In the genomic region with DNA sequence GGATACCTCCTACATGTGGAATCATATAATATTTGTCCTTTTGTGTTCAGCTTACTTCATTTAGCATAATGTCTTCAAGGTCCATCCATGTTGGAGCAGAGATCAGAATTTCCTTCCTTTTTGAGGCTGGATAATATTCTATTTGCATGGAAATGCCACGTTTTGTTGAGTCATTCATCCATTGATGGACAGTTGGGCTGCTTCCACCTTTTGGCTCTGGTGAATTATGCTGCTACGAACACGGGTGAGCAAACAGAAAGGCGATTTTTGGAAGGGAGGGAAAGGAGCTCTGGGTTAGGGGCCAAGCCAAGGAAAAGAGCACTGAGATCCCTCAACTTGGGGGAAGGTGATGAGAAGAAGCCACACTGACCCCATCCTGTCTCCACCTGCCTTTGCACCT, we compare ENCODE assay signal across 17 cellular contexts.
DNase-seq lines count a peak whose midpoint lies in the region; ATAC-seq and TF ChIP-seq lines count a peak whose summit lies in the region.
"Had no signal": no experiment of that assay in that cellular context is flagged by ENCODE, and none has a peak within 500 bp of the region (broad histone marks: within the 10 kb centered on the region; RNA-seq: fewer than 3 reads in every experiment).

No MANE protein-coding gene starts in this region.

- H3K27ac ChIP-seq in BLaER1 treated with 17β-estradiol and CSF1 and Interleukin-3, amounts not matched to agents 10 nM and 100 nM: no peak overlapping the region
- no peak overlapping the region for H3K27ac ChIP-seq in PC-3 (ENCODE audit: low read length)
- H3K27ac ChIP-seq in thoracic aorta: peak overlapping the region; percentile 57 to 81

- BruUV-seq in PC-3 (replicated peaks; lab: Mats Ljungman, UMichigan): no TSS peak

- DNase-seq in PC-3 (peak; percentile 49), ecto neural progenitor cell (ENCODE audit: low spot score) (peak; percentile 4), thoracic aorta (ENCODE audit: low spot score) (no peak), activated gamma-delta T cell treated with Interleukin-2 at 50 U/mL for 16 hours (no peak)
- DNase-seq: CD8-positive, alpha-beta memory T cell; DMS53; EL; MG63; NCI-H1048; NCI-H1436 treated with DMSO at 0.1 percent for 48 hours; NCI-H2029; NCI-H748 treated with DMSO at 0.1 percent for 48 hours; NK-92 treated with Interleukin-12 subunit alpha and Interleukin-12 subunit beta, amount 100 ng/mL, for 24 hours; Right ventricle myocardium superior had no signal

- H3K4me2 ChIP-seq in BLaER1 treated with 17β-estradiol and CSF1 and Interleukin-3, amounts not matched to agents 10 nM and 100 nM: peak overlapping the region; percentile 19 to 72 (median 59)
- no peak overlapping the region for H3K4me2 ChIP-seq in PC-3 (ENCODE audit: low read length)

- no peaks in the 10 kb centered on the region for H3K79me2 ChIP-seq in PC-3 (ENCODE audit: low read length)

- POLR2A ChIA-PET in PC-3 (lab: Charles Lee; ENCODE audit: unreplicated experiment): no interaction called here

- H4K20me1 ChIP-seq in BLaER1 treated with 17β-estradiol and CSF1 and Interleukin-3, amounts not matched to agents 10 nM and 100 nM: no peaks in the 10 kb centered on the region
- H4K20me1 ChIP-seq in PC-3 (ENCODE audit: low read length): no peaks in the 10 kb centered on the region

- CTCF ChIA-PET in PC-3 (lab: Charles Lee): no interaction called here

- ATAC-seq in PC-3 (no peak), thoracic aorta (ENCODE audit: insufficient number of reproducible peaks, low FRiP score, low read depth) (no peak), GM18861 (IDR thresholded peaks at IDR 0.05; ENCODE audit: unreplicated experiment) (no peak), HG02840 (IDR thresholded peaks at IDR 0.05; ENCODE audit: low FRiP score, unreplicated experiment) (no peak)

- peaks cover 0 to 4% (median 0%) of the 10 kb centered on the region in 11 experiments; a peak in 1 of 22 replicates for H3K9me3 ChIP-seq in BLaER1 treated with 17β-estradiol and CSF1 and Interleukin-3, amounts not matched to agents 10 nM and 100 nM (replicated peaks in 1 of 11)
- no peaks in the 10 kb centered on the region for H3K9me3 ChIP-seq in PC-3 (ENCODE audit: low read length)
- H3K9me3 ChIP-seq in thoracic aorta: no peaks in the 10 kb centered on the region
- H3K9me3 ChIP-seq: MG63 had no signal

- H3K4me1 ChIP-seq in BLaER1 treated with 17β-estradiol and CSF1 and Interleukin-3, amounts not matched to agents 10 nM and 100 nM: peaks cover 15 to 27% (median 17%) of the 10 kb centered on the region in 10 experiments
- no peaks in the 10 kb centered on the region for H3K4me1 ChIP-seq in PC-3 (ENCODE audit: insufficient read depth, low read length)
- H3K4me1 ChIP-seq in thoracic aorta (ENCODE audit: control insufficient read depth in 1 of 2, low read depth in 2 of 2): peaks cover 39 to 65% of the 10 kb centered on the region in 2 donors

- H3K4me3 ChIP-seq in BLaER1 treated with 17β-estradiol and CSF1 and Interleukin-3, amounts not matched to agents 10 nM and 100 nM: no peak overlapping the region
- H3K4me3 ChIP-seq in PC-3 (ENCODE audit: low read length) (no peak overlapping the region), thoracic aorta (no peak overlapping the region)
- H3K4me3 ChIP-seq: MG63 had no signal

- intact Hi-C loops in PC-3 (cut with micrococcal nuclease): no loop called here

- no peaks in the 10 kb centered on the region for H3K27me3 ChIP-seq in BLaER1 treated with 17β-estradiol and CSF1 and Interleukin-3, amounts not matched to agents 10 nM and 100 nM
- peaks cover 10% of the 10 kb centered on the region; the same call in 1 of the 2 replicates for H3K27me3 ChIP-seq in PC-3 (ENCODE audit: low read length)
- no peaks in the 10 kb centered on the region for H3K27me3 ChIP-seq in thoracic aorta (replicated peaks; ENCODE audit: insufficient read depth)
- H3K27me3 ChIP-seq: MG63 had no signal

- no peaks in the 10 kb centered on the region for H3K36me3 ChIP-seq in BLaER1 treated with 17β-estradiol and CSF1 and Interleukin-3, amounts not matched to agents 10 nM and 100 nM
- no peaks in the 10 kb centered on the region for H3K36me3 ChIP-seq in PC-3 (ENCODE audit: low read depth, low read length)
- peaks cover 12% of the 10 kb centered on the region for H3K36me3 ChIP-seq in thoracic aorta
- H3K36me3 ChIP-seq: MG63 had no signal

- H2AFZ ChIP-seq in PC-3 (ENCODE audit: low read length): 0 out of 2 replicates have a peak overlapping the region, but pooled peaks have one; percentile 36

- no peak overlapping the region for H3K9ac ChIP-seq in BLaER1 treated with 17β-estradiol and CSF1 and Interleukin-3, amounts not matched to agents 10 nM and 100 nM
- no peak overlapping the region for H3K9ac ChIP-seq in PC-3 (ENCODE audit: low read length)

- TF ChIP-seq CTCF in PC-3 (conservative IDR thresholded peaks at IDR 0.05; ENCODE audit: low read depth, low read length): no peak
- TF ChIP-seq CTCF in thoracic aorta (IDR thresholded peaks at IDR 0.05): no peak

- 0 out of 2 replicates have a peak, but pooled peaks cover 2% of the 10 kb centered on the region for H3K9me2 ChIP-seq in PC-3 (replicated peaks; ENCODE audit: low read length)

- H3F3A ChIP-seq in PC-3 (ENCODE audit: low read length, unreplicated experiment): no peaks in the 10 kb centered on the region

Comparison
In these comparisons a context has a peak if more than half of its experiments do, and no peak if none do; other contexts are left out.
1. H3K27ac ChIP-seq: peak in thoracic aorta (2 of 2); none in BLaER1 treated with 17β-estradiol and CSF1 and Interleukin-3, amounts not matched to agents 10 nM and 100 nM (0 of 11) and PC-3 (single experiment).
2. DNase-seq: peak in PC-3 (single experiment) and ecto neural progenitor cell (single experiment); none in thoracic aorta (single experiment) and activated gamma-delta T cell treated with Interleukin-2 at 50 U/mL for 16 hours (single experiment).